In the genomic region with DNA sequence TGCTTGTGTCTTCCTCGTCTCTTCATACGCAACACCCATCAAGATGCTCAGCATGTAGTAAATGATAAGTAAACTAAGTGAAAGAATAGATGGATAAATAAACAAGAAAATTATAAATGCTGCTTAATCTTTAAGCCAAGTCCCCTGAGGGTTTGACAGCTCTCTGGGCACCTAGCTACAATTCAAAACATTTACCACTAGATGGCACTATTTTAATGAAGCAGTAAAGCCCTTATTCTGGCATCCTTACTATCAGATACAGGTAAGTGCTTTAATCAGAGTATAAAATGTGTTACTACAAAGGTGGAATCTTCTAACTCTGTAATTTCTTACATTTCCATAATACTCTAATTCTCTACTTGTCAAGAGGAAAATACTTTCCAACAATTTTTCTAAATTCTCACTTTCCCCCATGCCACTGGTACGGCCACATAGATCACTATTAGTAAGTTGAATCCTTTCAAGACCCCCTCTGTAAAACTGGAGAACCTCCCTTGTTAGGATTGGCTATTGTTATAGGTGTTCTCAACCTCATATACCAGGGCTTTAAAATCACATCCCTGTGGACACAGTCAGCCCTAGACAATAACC, we compare ENCODE assay signal across 8 cellular contexts.
A peak's percentile ranks its signal among the peaks of the same experiment; 100 is the strongest.
DNase-seq lines count a peak whose midpoint lies in the region; ATAC-seq and TF ChIP-seq lines count a peak whose summit lies in the region.

No MANE protein-coding gene starts in this region.

- H3K27ac ChIP-seq in RWPE1: no peak overlapping the region
- no peak overlapping the region for H3K27ac ChIP-seq in esophagus muscularis mucosa (replicated peaks in 1 of 4)
- H3K27ac ChIP-seq in osteoblast (ENCODE audit: low read depth, low read length): no peak overlapping the region

- H2AFZ ChIP-seq in osteoblast (ENCODE audit: low read length): no peak overlapping the region

- POLR2A ChIA-PET in RWPE1 (lab: Yijun Ruan, JAX; ENCODE audit: low non-redundant PET): no interaction called here

- TF ChIP-seq EP300 in esophagus muscularis mucosa (IDR thresholded peaks at IDR 0.05): no peak

- H3K36me3 ChIP-seq in esophagus muscularis mucosa: no peaks in the 10 kb centered on the region
- H3K36me3 ChIP-seq in osteoblast (ENCODE audit: insufficient read depth, low read length): no peaks in the 10 kb centered on the region

- intact Hi-C loops in esophagus muscularis mucosa (cut with DNase I): loop anchor here (2.0 kb wide), 1 partner anchor 587 kb away; no protein-coding TSS in a partner anchor

- no peaks in the 10 kb centered on the region for H3K79me2 ChIP-seq in osteoblast (ENCODE audit: insufficient read depth, low read length)

- H3K4me3 ChIP-seq in esophagus muscularis mucosa (no peak overlapping the region), osteoblast (ENCODE audit: insufficient read depth, low read length) (no peak overlapping the region)

- CTCF ChIA-PET in RWPE1 (lab: Yijun Ruan, JAX): interaction anchor here (0.5 to 1.2 kb wide), 6 partner anchors 10 to 340 kb away, joined by 3 to 9 read pairs (median 4); no protein-coding TSS in a partner anchor

- WGBS in esophagus muscularis mucosa: 61% methylated on average over 3 of the region's 3 CpGs

- peak; percentile 76 for ATAC-seq in GM21529 (IDR thresholded peaks at IDR 0.05; ENCODE audit: unreplicated experiment)

- peak; percentile 74 for DNase-seq in DMS53 treated with DMSO at 0.1 percent for 48 hours (lab: John Stamatoyannopoulos, UW; ENCODE audit: unreplicated experiment)
- peak; percentile 60 for DNase-seq in RWPE1 (ENCODE audit: low spot score)
- DNase-seq in esophagus muscularis mucosa (ENCODE audit: extremely low spot score): no peak
- DNase-seq in osteoblast (ENCODE audit: insufficient read length, low spot score, missing footprints): peak; percentile 74
- DNase-seq in stimulated activated CD4-positive, alpha-beta T cell treated with anti-CD3 and anti-CD28 coated beads, Interleukin-2, amount 100 ng/mL, for 48 hours: no peak
- DNase-seq in stimulated activated CD4-positive, alpha-beta T cell treated with anti-CD3 and anti-CD28 coated beads, Interleukin-15, amount 100 ng/mL, for 24 hours: no peak

- H3K4me2 ChIP-seq in osteoblast (ENCODE audit: insufficient read depth, low read length): no peak overlapping the region

- H3K4me1 ChIP-seq in esophagus muscularis mucosa (no peaks in the 10 kb centered on the region), osteoblast (ENCODE audit: insufficient read depth, low read length) (no peaks in the 10 kb centered on the region)

- TF ChIP-seq CTCF in LNCAP (IDR thresholded peaks at IDR 0.05): peak; percentile 74
- peak; percentile 75 for TF ChIP-seq CTCF in RWPE1 (conservative IDR thresholded peaks at IDR 0.05; ENCODE audit: low read depth)
- peak; percentile 36 to 69 (median 59) for TF ChIP-seq CTCF in esophagus muscularis mucosa (IDR thresholded peaks at IDR 0.05)
- TF ChIP-seq CTCF in osteoblast (IDR thresholded peaks at IDR 0.05; ENCODE audit: extremely low read depth, low read depth, low read length): peak; percentile 56

- no peaks in the 10 kb centered on the region for H4K20me1 ChIP-seq in osteoblast (ENCODE audit: insufficient read depth, low read length)

- no peaks in the 10 kb centered on the region for H3K9me3 ChIP-seq in esophagus muscularis mucosa
- no peaks in the 10 kb centered on the region for H3K9me3 ChIP-seq in osteoblast (ENCODE audit: low read depth, low read length)

- TF ChIP-seq POLR2A in esophagus muscularis mucosa (IDR thresholded peaks at IDR 0.05; ENCODE audit: low read depth): no peak

- H3K27me3 ChIP-seq in esophagus muscularis mucosa (peaks cover 0 to 15% (median 0%) of the 10 kb centered on the region in 4 donors), osteoblast (ENCODE audit: insufficient read depth, low read length) (no peaks in the 10 kb centered on the region)

Comparison
In these comparisons a context has a peak if more than half of its experiments do, and no peak if none do; other contexts are left out.
1. DNase-seq: peak in DMS53 treated with DMSO at 0.1 percent for 48 hours (single experiment), RWPE1 (single experiment) and osteoblast (single experiment); none in esophagus muscularis mucosa (single experiment), stimulated activated CD4-positive, alpha-beta T cell treated with anti-CD3 and anti-CD28 coated beads, Interleukin-2, amount 100 ng/mL, for 48 hours (0 of 2) and stimulated activated CD4-positive, alpha-beta T cell treated with anti-CD3 and anti-CD28 coated beads, Interleukin-15, amount 100 ng/mL, for 24 hours (single experiment).
2. Peak in every context shown above with its lines, with median percentiles within 50 percentile points of each other: CTCF ChIP-seq.